In genomic region chr7:100673302-100673941, GRCh38 we compare ENCODE assay signal across 1 cellular context.
TF ChIP-seq lines count a peak whose summit lies in the region.

GNB2 (plus strand) TSS chr7:100673740; CDS start chr7:100676266, 2,526 bp downstream.

TF ChIP-seq in K562, 482 proteins besides CTCF, POLR2A, EP300 and RAD21 (continued from another document and continues in another):
- TF ChIP-seq NRF1 (conservative IDR thresholded peaks at IDR 0.05 in 1 of 2, IDR thresholded peaks at IDR 0.05 in 1 of 2) (peak; percentile 44 to 71; a peak in 3 of 4 replicates), SRSF3 (IDR thresholded peaks at IDR 0.05; ENCODE audit: insufficient read depth, low read length) (no peak), RBBP5 (IDR thresholded peaks at IDR 0.05; ENCODE audit: borderline replicate concordance, insufficient read depth, low read length, poor library complexity, severe bottlenecking) (peak; percentile 52), ELF2 (CRISPR knock-in tag; IDR thresholded peaks at IDR 0.05) (no peak; the same call in 1 of the 2 replicates), NFATC3 (IDR thresholded peaks at IDR 0.05) (no peak), ZNF589 (CRISPR knock-in tag; IDR thresholded peaks at IDR 0.05; ENCODE audit: low read depth) (peak; percentile 46; the same call in 1 of the 2 replicates), KAT2B (IDR thresholded peaks at IDR 0.05; ENCODE audit: low read depth, low read length) (no peak), DPF2 (IDR thresholded peaks at IDR 0.05) (peak; percentile 74), CCAR2 (IDR thresholded peaks at IDR 0.05; ENCODE audit: low read depth, low read length) (no peak), JUN (IDR thresholded peaks at IDR 0.05; ENCODE audit: borderline replicate concordance, low read depth, low read length) (peak; percentile 59; the same call in 1 of the 2 replicates), JUN (CRISPR knock-in tag; IDR thresholded peaks at IDR 0.05; ENCODE audit: borderline replicate concordance) (0 out of 2 replicates have a peak, but pooled peaks have one; percentile 12), SRF (CRISPR knock-in tag; IDR thresholded peaks at IDR 0.05) (peak in 1 of 2 experiments; percentile 70; a peak in 1 of 4 replicates), POU5F1 (IDR thresholded peaks at IDR 0.05; ENCODE audit: borderline replicate concordance, low read depth, low read length, partially characterized antibody) (no peak), ZNF280B (CRISPR knock-in tag; IDR thresholded peaks at IDR 0.05) (no peak), KLF16 (IDR thresholded peaks at IDR 0.05) (no peak), HMG20A (CRISPR knock-in tag; conservative IDR thresholded peaks at IDR 0.05) (no peak), MAFF (IDR thresholded peaks at IDR 0.05; ENCODE audit: low read length) (peak; percentile 78; the same call in 1 of the 2 replicates), SAFB2 (IDR thresholded peaks at IDR 0.05; ENCODE audit: borderline replicate concordance, low read depth, low read length, severe bottlenecking) (no peak), LCOR (CRISPR knock-in tag; IDR thresholded peaks at IDR 0.05) (peak; percentile 66; the same call in 1 of the 2 replicates), SP2 (IDR thresholded peaks at IDR 0.05; ENCODE audit: extremely low read depth, low read depth, low read length, poor library complexity, severe bottlenecking) (no peak), HDAC3 (IDR thresholded peaks at IDR 0.05; ENCODE audit: borderline replicate concordance, partially characterized antibody) (no peak), HNRNPK (IDR thresholded peaks at IDR 0.05; ENCODE audit: low read depth, low read length, poor library complexity, severe bottlenecking) (no peak), MEF2D (tag; conservative IDR thresholded peaks at IDR 0.05; ENCODE audit: low read depth) (peak; percentile 68; the same call in 1 of the 2 replicates), KDM5B (IDR thresholded peaks at IDR 0.05; ENCODE audit: insufficient replicate concordance, low read depth, low read length) (peak; percentile 32), HIVEP1 (CRISPR knock-in tag; IDR thresholded peaks at IDR 0.05) (peak; percentile 62; the same call in 1 of the 2 replicates), SPI1 (IDR thresholded peaks at IDR 0.05; ENCODE audit: borderline replicate concordance, low read depth, low read length) (no peak), ILK (tag; IDR thresholded peaks at IDR 0.05; ENCODE audit: borderline replicate concordance, low read depth) (no peak), ETV5 (CRISPR knock-in tag; IDR thresholded peaks at IDR 0.05; ENCODE audit: low read depth) (peak; percentile 35; the same call in 1 of the 2 replicates), ESRRB (CRISPR knock-in tag; IDR thresholded peaks at IDR 0.05; ENCODE audit: borderline replicate concordance) (no peak), LARP7 (IDR thresholded peaks at IDR 0.05) (peak; percentile 49; the same call in 1 of the 2 replicates), MCM2 (IDR thresholded peaks at IDR 0.05; ENCODE audit: low read depth) (no peak), ZBTB7A (IDR thresholded peaks at IDR 0.05; ENCODE audit: borderline replicate concordance, control insufficient read depth, low read depth, low read length) (peak; percentile 77), EP400 (IDR thresholded peaks at IDR 0.05) (peak; percentile 91), SIRT6 (IDR thresholded peaks at IDR 0.05; ENCODE audit: low read depth, low read length) (no peak), ADNP (tag; IDR thresholded peaks at IDR 0.05) (no peak), CBX3 (IDR thresholded peaks at IDR 0.05; ENCODE audit: borderline replicate concordance in 1 of 2, low read length in 2 of 2) (peak in 1 of 2 experiments; percentile 70; a peak in 1 of 3 replicates), ZFP36 (IDR thresholded peaks at IDR 0.05; ENCODE audit: low read depth, low read length, partially characterized antibody) (no peak)
- TF ChIP-seq, protein P1, sequence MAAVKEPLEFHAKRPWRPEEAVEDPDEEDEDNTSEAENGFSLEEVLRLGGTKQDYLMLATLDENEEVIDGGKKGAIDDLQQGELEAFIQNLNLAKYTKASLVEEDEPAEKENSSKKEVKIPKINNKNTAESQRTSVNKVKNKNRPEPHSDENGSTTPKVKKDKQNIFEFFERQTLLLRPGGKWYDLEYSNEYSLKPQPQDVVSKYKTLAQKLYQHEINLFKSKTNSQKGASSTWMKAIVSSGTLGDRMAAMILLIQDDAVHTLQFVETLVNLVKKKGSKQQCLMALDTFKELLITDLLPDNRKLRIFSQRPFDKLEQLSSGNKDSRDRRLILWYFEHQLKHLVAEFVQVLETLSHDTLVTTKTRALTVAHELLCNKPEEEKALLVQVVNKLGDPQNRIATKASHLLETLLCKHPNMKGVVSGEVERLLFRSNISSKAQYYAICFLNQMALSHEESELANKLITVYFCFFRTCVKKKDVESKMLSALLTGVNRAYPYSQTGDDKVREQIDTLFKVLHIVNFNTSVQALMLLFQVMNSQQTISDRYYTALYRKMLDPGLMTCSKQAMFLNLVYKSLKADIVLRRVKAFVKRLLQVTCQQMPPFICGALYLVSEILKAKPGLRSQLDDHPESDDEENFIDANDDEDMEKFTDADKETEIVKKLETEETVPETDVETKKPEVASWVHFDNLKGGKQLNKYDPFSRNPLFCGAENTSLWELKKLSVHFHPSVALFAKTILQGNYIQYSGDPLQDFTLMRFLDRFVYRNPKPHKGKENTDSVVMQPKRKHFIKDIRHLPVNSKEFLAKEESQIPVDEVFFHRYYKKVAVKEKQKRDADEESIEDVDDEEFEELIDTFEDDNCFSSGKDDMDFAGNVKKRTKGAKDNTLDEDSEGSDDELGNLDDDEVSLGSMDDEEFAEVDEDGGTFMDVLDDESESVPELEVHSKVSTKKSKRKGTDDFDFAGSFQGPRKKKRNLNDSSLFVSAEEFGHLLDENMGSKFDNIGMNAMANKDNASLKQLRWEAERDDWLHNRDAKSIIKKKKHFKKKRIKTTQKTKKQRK (IDR thresholded peaks at IDR 0.05; ENCODE audit: borderline replicate concordance, low read depth, low read length) = no peak
- TF ChIP-seq, protein P2, sequence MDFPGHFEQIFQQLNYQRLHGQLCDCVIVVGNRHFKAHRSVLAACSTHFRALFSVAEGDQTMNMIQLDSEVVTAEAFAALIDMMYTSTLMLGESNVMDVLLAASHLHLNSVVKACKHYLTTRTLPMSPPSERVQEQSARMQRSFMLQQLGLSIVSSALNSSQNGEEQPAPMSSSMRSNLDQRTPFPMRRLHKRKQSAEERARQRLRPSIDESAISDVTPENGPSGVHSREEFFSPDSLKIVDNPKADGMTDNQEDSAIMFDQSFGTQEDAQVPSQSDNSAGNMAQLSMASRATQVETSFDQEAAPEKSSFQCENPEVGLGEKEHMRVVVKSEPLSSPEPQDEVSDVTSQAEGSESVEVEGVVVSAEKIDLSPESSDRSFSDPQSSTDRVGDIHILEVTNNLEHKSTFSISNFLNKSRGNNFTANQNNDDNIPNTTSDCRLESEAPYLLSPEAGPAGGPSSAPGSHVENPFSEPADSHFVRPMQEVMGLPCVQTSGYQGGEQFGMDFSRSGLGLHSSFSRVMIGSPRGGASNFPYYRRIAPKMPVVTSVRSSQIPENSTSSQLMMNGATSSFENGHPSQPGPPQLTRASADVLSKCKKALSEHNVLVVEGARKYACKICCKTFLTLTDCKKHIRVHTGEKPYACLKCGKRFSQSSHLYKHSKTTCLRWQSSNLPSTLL (IDR thresholded peaks at IDR 0.05) = no peak
- TF ChIP-seq, protein P3, sequence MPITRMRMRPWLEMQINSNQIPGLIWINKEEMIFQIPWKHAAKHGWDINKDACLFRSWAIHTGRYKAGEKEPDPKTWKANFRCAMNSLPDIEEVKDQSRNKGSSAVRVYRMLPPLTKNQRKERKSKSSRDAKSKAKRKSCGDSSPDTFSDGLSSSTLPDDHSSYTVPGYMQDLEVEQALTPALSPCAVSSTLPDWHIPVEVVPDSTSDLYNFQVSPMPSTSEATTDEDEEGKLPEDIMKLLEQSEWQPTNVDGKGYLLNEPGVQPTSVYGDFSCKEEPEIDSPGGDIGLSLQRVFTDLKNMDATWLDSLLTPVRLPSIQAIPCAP (CRISPR knock-in tag; IDR thresholded peaks at IDR 0.05; ENCODE audit: borderline replicate concordance) = no peak
- TF ChIP-seq, protein P4, sequence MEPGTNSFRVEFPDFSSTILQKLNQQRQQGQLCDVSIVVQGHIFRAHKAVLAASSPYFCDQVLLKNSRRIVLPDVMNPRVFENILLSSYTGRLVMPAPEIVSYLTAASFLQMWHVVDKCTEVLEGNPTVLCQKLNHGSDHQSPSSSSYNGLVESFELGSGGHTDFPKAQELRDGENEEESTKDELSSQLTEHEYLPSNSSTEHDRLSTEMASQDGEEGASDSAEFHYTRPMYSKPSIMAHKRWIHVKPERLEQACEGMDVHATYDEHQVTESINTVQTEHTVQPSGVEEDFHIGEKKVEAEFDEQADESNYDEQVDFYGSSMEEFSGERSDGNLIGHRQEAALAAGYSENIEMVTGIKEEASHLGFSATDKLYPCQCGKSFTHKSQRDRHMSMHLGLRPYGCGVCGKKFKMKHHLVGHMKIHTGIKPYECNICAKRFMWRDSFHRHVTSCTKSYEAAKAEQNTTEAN (CRISPR knock-in tag; IDR thresholded peaks at IDR 0.05) = no peak
- TF ChIP-seq, protein P5, sequence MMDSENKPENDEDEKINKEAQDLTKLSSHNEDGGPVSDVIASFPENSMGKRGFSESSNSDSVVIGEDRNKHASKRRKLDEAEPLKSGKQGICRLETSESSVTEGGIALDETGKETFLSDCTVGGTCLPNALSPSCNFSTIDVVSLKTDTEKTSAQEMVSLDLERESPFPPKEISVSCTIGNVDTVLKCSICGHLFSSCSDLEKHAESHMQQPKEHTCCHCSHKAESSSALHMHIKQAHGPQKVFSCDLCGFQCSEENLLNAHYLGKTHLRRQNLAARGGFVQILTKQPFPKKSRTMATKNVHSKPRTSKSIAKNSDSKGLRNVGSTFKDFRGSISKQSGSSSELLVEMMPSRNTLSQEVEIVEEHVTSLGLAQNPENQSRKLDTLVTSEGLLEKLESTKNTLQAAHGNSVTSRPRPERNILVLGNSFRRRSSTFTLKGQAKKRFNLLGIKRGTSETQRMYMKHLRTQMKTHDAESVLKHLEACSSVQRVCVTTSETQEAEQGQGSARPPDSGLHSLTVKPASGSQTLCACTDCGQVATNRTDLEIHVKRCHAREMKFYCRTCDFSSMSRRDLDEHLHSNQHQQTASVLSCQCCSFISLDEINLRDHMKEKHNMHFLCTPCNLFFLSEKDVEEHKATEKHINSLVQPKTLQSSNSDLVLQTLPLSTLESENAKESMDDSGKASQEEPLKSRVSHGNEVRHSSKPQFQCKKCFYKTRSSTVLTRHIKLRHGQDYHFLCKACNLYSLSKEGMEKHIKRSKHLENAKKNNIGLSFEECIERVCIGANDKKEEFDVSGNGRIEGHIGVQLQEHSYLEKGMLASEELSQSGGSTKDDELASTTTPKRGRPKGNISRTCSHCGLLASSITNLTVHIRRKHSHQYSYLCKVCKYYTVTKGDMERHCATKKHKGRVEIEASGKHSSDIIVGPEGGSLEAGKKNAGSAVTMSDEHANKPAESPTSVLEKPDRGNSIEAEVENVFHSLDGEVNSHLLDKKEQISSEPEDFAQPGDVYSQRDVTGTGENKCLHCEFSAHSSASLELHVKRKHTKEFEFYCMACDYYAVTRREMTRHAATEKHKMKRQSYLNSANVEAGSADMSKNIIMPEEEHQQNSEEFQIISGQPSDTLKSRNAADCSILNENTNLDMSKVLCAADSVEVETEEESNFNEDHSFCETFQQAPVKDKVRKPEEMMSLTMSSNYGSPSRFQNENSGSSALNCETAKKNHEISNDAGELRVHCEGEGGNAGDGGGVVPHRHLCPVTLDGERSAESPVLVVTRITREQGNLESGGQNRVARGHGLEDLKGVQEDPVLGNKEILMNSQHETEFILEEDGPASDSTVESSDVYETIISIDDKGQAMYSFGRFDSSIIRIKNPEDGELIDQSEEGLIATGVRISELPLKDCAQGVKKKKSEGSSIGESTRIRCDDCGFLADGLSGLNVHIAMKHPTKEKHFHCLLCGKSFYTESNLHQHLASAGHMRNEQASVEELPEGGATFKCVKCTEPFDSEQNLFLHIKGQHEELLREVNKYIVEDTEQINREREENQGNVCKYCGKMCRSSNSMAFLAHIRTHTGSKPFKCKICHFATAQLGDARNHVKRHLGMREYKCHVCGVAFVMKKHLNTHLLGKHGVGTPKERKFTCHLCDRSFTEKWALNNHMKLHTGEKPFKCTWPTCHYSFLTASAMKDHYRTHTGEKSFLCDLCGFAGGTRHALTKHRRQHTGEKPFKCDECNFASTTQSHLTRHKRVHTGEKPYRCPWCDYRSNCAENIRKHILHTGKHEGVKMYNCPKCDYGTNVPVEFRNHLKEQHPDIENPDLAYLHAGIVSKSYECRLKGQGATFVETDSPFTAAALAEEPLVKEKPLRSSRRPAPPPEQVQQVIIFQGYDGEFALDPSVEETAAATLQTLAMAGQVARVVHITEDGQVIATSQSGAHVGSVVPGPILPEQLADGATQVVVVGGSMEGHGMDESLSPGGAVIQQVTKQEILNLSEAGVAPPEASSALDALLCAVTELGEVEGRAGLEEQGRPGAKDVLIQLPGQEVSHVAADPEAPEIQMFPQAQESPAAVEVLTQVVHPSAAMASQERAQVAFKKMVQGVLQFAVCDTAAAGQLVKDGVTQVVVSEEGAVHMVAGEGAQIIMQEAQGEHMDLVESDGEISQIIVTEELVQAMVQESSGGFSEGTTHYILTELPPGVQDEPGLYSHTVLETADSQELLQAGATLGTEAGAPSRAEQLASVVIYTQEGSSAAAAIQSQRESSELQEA (IDR thresholded peaks at IDR 0.05; ENCODE audit: low read depth) = no peak
- TF ChIP-seq, protein P6, sequence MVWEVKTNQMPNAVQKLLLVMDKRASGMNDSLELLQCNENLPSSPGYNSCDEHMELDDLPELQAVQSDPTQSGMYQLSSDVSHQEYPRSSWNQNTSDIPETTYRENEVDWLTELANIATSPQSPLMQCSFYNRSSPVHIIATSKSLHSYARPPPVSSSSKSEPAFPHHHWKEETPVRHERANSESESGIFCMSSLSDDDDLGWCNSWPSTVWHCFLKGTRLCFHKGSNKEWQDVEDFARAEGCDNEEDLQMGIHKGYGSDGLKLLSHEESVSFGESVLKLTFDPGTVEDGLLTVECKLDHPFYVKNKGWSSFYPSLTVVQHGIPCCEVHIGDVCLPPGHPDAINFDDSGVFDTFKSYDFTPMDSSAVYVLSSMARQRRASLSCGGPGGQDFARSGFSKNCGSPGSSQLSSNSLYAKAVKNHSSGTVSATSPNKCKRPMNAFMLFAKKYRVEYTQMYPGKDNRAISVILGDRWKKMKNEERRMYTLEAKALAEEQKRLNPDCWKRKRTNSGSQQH (CRISPR knock-in tag; IDR thresholded peaks at IDR 0.05) = no peak
